ENCODE assay signal across 15 cellular contexts in genomic region chr9:27538668-27539067, GRCh38. TPM values are rescaled to one million over a fixed set of nuclear protein-coding genes. Genes with fewer than 3 reads are reported as not detected.
DNase-seq lines count a peak whose midpoint lies in the region; ATAC-seq, FAIRE-seq and TF ChIP-seq lines count a peak whose summit lies in the region.
"Had no signal": no experiment of that assay in that cellular context is flagged by ENCODE, and none has a peak within 500 bp of the region (broad histone marks: within the 10 kb centered on the region; RNA-seq: fewer than 3 reads in every experiment).

No MANE protein-coding gene starts in this region.

- no peak overlapping the region for H3K4me3 Mint-ChIP-seq in effector memory CD8-positive, alpha-beta T cell
- H3K4me3 Mint-ChIP-seq: immature natural killer cell, naive B cell had no signal

- H3K4me1 Mint-ChIP-seq in effector memory CD8-positive, alpha-beta T cell (ENCODE audit: low read depth in 2 of 2) = no peaks in the 10 kb centered on the region

- peaks cover 1% of the 10 kb centered on the region for H3K36me3 Mint-ChIP-seq in effector memory CD8-positive, alpha-beta T cell (ENCODE audit: insufficient read depth)

- no peaks in the 10 kb centered on the region for H3K27me3 Mint-ChIP-seq in effector memory CD8-positive, alpha-beta T cell
- H3K27me3 Mint-ChIP-seq: naive B cell had no signal

- peak overlapping the region in 1 of 2 donors; percentile 47 for H3K27ac Mint-ChIP-seq in effector memory CD8-positive, alpha-beta T cell
- H3K27ac Mint-ChIP-seq: immature natural killer cell had no signal

- FAIRE-seq in GM12892 (lab: Jason Lieb, UNC) = peak; percentile 40

- TF ChIP-seq POLR2A in GM12892 (IDR thresholded peaks at IDR 0.05; ENCODE audit: low read depth, low read length) = no peak

- no peak for DNase-seq in GM12892 (ENCODE audit: insufficient read length)
- DNase-seq in left kidney (ENCODE audit: low read depth, low spot score) = peak; percentile 62
- no peak for DNase-seq in Kasumi-1 (lab: John Stamatoyannopoulos, UW)
- no peak for DNase-seq in effector memory CD8-positive, alpha-beta T cell
- DNase-seq in stimulated activated CD4-positive, alpha-beta T cell treated with anti-CD3 and anti-CD28 coated beads, Interleukin-4, amount 100 ng/mL, for 4 hours = no peak
- DNase-seq in NCI-H1694 treated with DMSO at 0.1 percent for 48 hours (lab: John Stamatoyannopoulos, UW) = no peak
- DNase-seq: immature natural killer cell, MG63, naive B cell, NCI-H446 treated with DMSO at 0.1 percent for 48 hours, upper lobe of right lung had no signal

- H3K9me3 Mint-ChIP-seq in effector memory CD8-positive, alpha-beta T cell = no peaks in the 10 kb centered on the region
- H3K9me3 Mint-ChIP-seq: immature natural killer cell, naive B cell had no signal

- ATAC-seq in GM21619 (IDR thresholded peaks at IDR 0.05; ENCODE audit: unreplicated experiment) (peak; percentile 53), HG03457 (IDR thresholded peaks at IDR 0.05; ENCODE audit: unreplicated experiment) (peak; percentile 54)
- no peak for ATAC-seq in effector memory CD8-positive, alpha-beta T cell (replicated peaks)

RNA-seq across cellular contexts. Expression of gene MOB3B, which starts 9.1 kb away (rescaled TPM):
- polyA plus RNA-seq in GM12892 (2012; ENCODE audit: missing spikeins) = 0.06 TPM

RNA-seq across cellular contexts. Expression of gene IFNK, which starts 14.6 kb away (rescaled TPM):
- 0.32 TPM for polyA plus RNA-seq in GM12892 (2012; ENCODE audit: missing spikeins)
- polyA plus RNA-seq: adipose tissue, H1, immature natural killer cell had no signal

RNA-seq across cellular contexts. Expression of gene C9orf72, which starts 34.6 kb away (rescaled TPM):
- polyA plus RNA-seq in GM12892 (2012; ENCODE audit: missing spikeins) = 10.0 TPM
